8 cellular contexts compared by ENCODE assay signal in genomic region chr16:75110637-75111513, GRCh38. TPM values are rescaled to one million over a fixed set of nuclear protein-coding genes. Genes with fewer than 3 reads are reported as not detected.
DNase-seq lines count a peak whose midpoint lies in the region; ATAC-seq, FAIRE-seq and TF ChIP-seq lines count a peak whose summit lies in the region.

No MANE protein-coding gene starts in this region.

- no peaks in the 10 kb centered on the region for H4K20me1 ChIP-seq in mammary epithelial cell (ENCODE audit: insufficient read depth, low read length)

- peak; percentile 94 to 95 for TF ChIP-seq RAD21 in A549 (conservative IDR thresholded peaks at IDR 0.05 in 1 of 2, IDR thresholded peaks at IDR 0.05 in 1 of 2)

- peaks cover 40% of the 10 kb centered on the region for H3K4me1 ChIP-seq in A549
- peaks cover 42% of the 10 kb centered on the region for H3K4me1 ChIP-seq in mammary epithelial cell (ENCODE audit: insufficient read depth, low read length)

- H3K4me2 ChIP-seq in A549 (peak overlapping the region; percentile 77), mammary epithelial cell (ENCODE audit: insufficient read depth, low read depth, low read length) (peak overlapping the region; percentile 88)

- dilution Hi-C loops in mammary epithelial cell (cut with HindIII; ENCODE audit: low sequenced_read_pairs), result no loop called here

- H3K27ac ChIP-seq in A549, result peak overlapping the region; percentile 49 to 90
- peak overlapping the region; percentile 50 for H3K27ac ChIP-seq in WERI-Rb-1
- H3K27ac ChIP-seq in mammary epithelial cell (ENCODE audit: insufficient read depth, low read depth, low read length), result peak overlapping the region; percentile 57

- H3K36me3 ChIP-seq in WERI-Rb-1 (peaks cover 8% of the 10 kb centered on the region; the same call in 1 of the 2 replicates), mammary epithelial cell (ENCODE audit: insufficient read depth, low read length) (no peaks in the 10 kb centered on the region)

- in situ Hi-C loops in mammary epithelial cell (cut with MboI; ENCODE audit: low sequenced_read_pairs in 2 of 2), result loop anchor here in 1 of 2 donors (25.0 kb wide), 1 partner anchor 399 kb away; the partner anchor contains the start of gene MLKL

- H3K9ac ChIP-seq in mammary epithelial cell (ENCODE audit: insufficient read depth, low read length), result no peak overlapping the region

- peak; percentile 84 for TF ChIP-seq CTCF in A549 (IDR thresholded peaks at IDR 0.05)
- TF ChIP-seq CTCF in WERI-Rb-1 (IDR thresholded peaks at IDR 0.05; ENCODE audit: low read depth, low read length), result peak; percentile 86
- peak; percentile 85 to 94 for TF ChIP-seq CTCF in mammary epithelial cell (conservative IDR thresholded peaks at IDR 0.05 in 1 of 2, IDR thresholded peaks at IDR 0.05 in 1 of 2; ENCODE audit: extremely low read depth in 1 of 2, insufficient read depth in 1 of 2, low read depth in 1 of 2, low read length in 2 of 2)

- H3K27me3 ChIP-seq in WERI-Rb-1 (ENCODE audit: insufficient read depth, low read depth, severe bottlenecking) (no peaks in the 10 kb centered on the region), mammary epithelial cell (ENCODE audit: insufficient read depth, low read length) (no peaks in the 10 kb centered on the region)

- no peaks in the 10 kb centered on the region for H3K9me3 ChIP-seq in A549
- no peaks in the 10 kb centered on the region for H3K9me3 ChIP-seq in WERI-Rb-1 (ENCODE audit: severe bottlenecking)
- H3K9me3 ChIP-seq in mammary epithelial cell (replicated peaks; ENCODE audit: insufficient read depth, low read length), result no peaks in the 10 kb centered on the region

- intact Hi-C loops in mammary epithelial cell (cut with micrococcal nuclease), result loop anchor here (1.0 to 10.0 kb wide), 5 partner anchors 113 to 402 kb away; no protein-coding TSS in a partner anchor

- 15% methylated on average over 28 of the region's 28 CpGs for WGBS in A549 (ENCODE audit: missing lambda C conversion rate)
- 5% methylated on average over 18 of the region's 28 CpGs for WGBS in mammary epithelial cell (ENCODE audit: low coverage, missing lambda C conversion rate)

- FAIRE-seq in A549 (lab: Jason Lieb, UNC) (no peak), islet of Langerhans (lab: Jason Lieb, UNC) (peak; percentile 60)

- TF ChIP-seq EP300 in A549 (IDR thresholded peaks at IDR 0.05), result no peak

- BruUV-seq in mammary epithelial cell (replicated peaks; lab: Mats Ljungman, UMichigan), result no TSS peak

- ATAC-seq in A549 (peak; percentile 76 to 89), GM18520 (IDR thresholded peaks at IDR 0.05; ENCODE audit: unreplicated experiment) (peak; percentile 58), HG03066 (IDR thresholded peaks at IDR 0.05; ENCODE audit: low read depth, unreplicated experiment) (peak; percentile 68)

- CTCF ChIA-PET in A549 (lab: Yijun Ruan, JAX) (interaction anchor here (0.6 to 13.4 kb wide), 63 partner anchors 9 to 685 kb away, joined by 3 to 252 read pairs (median 5); partner anchors contain the start of genes FA2H, WDR59 and ZNRF1), mammary epithelial cell (lab: Charles Lee; ENCODE audit: low non-redundant PET) (interaction anchor here (0.6 to 3.5 kb wide), 6 partner anchors 11 to 298 kb away, joined by 3 to 43 read pairs (median 4); partner anchors contain the start of genes WDR59 and ZNRF1)

- no peak for TF ChIP-seq POLR2A in A549 (IDR thresholded peaks at IDR 0.05; ENCODE audit: low read length)

- peak overlapping the region; percentile 71 for H2AFZ ChIP-seq in mammary epithelial cell (ENCODE audit: low read depth, low read length)

- DNase-seq in A549 (ENCODE audit: low read depth in 1 of 2, low spot score in 1 of 2), result peak; percentile 87 to 90
- DNase-seq in NCI-H2171 (lab: John Stamatoyannopoulos, UW), result peak; percentile 82
- peak; percentile 88 for DNase-seq in WERI-Rb-1
- DNase-seq in mammary epithelial cell, result peak; percentile 80
- peak; percentile 69 to 80 for DNase-seq in stimulated activated CD4-positive, alpha-beta T cell treated with anti-CD3 and anti-CD28 coated beads, Interleukin-12 subunit alpha, Interleukin-12 subunit beta, amount 100 ng/mL, for 24 hours (ENCODE audit: low read depth in 2 of 2)

- peak overlapping the region; percentile 22; the same call in 2 of the 3 replicates for H3K4me3 ChIP-seq in A549
- H3K4me3 ChIP-seq in WERI-Rb-1 (ENCODE audit: low read depth, low read length), result peak overlapping the region; percentile 16
- H3K4me3 ChIP-seq in mammary epithelial cell (replicated peaks in 1 of 3; ENCODE audit: insufficient read depth in 1 of 3, low read depth in 2 of 3, low read length in 3 of 3), result peak overlapping the region in 2 of 3 experiments; percentile 28 to 42

- no peaks in the 10 kb centered on the region for H3K79me2 ChIP-seq in mammary epithelial cell (ENCODE audit: insufficient read depth, low read length)

- POLR2A ChIA-PET in A549 (lab: Yijun Ruan, JAX), result interaction anchor here (1.1 to 1.3 kb wide), 2 partner anchors 112 to 126 kb away, joined by 13 to 14 read pairs; partner anchors contain the start of genes WDR59 and ZNRF1

TF ChIP-seq in A549, 52 proteins besides CTCF, POLR2A, EP300 and RAD21 (continues in another document):
- TF ChIP-seq ELK1 (IDR thresholded peaks at IDR 0.05; ENCODE audit: low read depth, low read length) (no peak), ZSCAN20 (CRISPR knock-in tag; IDR thresholded peaks at IDR 0.05) (no peak), SMC3 (IDR thresholded peaks at IDR 0.05) (peak; percentile 97), USF2 (IDR thresholded peaks at IDR 0.05) (no peak), ZNF302 (CRISPR knock-in tag; IDR thresholded peaks at IDR 0.05) (no peak), ESRRA (IDR thresholded peaks at IDR 0.05; ENCODE audit: borderline replicate concordance, low read length) (no peak), ZC3H11A (IDR thresholded peaks at IDR 0.05) (no peak), HOXB5 (CRISPR knock-in tag; IDR thresholded peaks at IDR 0.05) (no peak), FOSL2 (IDR thresholded peaks at IDR 0.05) (no peak), FOSL2 (CRISPR knock-in tag; IDR thresholded peaks at IDR 0.05) (no peak), EHF (CRISPR knock-in tag; IDR thresholded peaks at IDR 0.05) (no peak), MAX (IDR thresholded peaks at IDR 0.05) (peak; percentile 94), CEBPB (IDR thresholded peaks at IDR 0.05) (no peak), TP53 (CRISPR knock-in tag; IDR thresholded peaks at IDR 0.05) (no peak), HES2 (IDR thresholded peaks at IDR 0.05) (no peak), SREBF2 (IDR thresholded peaks at IDR 0.05) (no peak), HDAC2 (IDR thresholded peaks at IDR 0.05) (no peak), MYC (IDR thresholded peaks at IDR 0.05; ENCODE audit: borderline replicate concordance, low read length) (no peak; the same call in 1 of the 2 replicates), E2F6 (IDR thresholded peaks at IDR 0.05; ENCODE audit: borderline replicate concordance, low read depth) (peak; percentile 42; the same call in 1 of the 2 replicates)

RNA-seq across cellular contexts. Expression of gene LDHD, which starts 5.7 kb away (rescaled TPM):
- polyA plus RNA-seq in A549 (2011; rRNA removed), result 0.79 and 0.90 TPM in 2 replicates
- 1.1 and 1.4 TPM in 2 replicates for polyA plus RNA-seq in A549 (2012; cell fraction: cytosol; rRNA removed)
- 3.0 and 3.8 TPM in 2 replicates for polyA plus RNA-seq in A549 (2012; cell fraction: nucleus; rRNA removed)
- polyA plus RNA-seq in A549 (2017; fragmentation: RNase III; extraction: RNeasy Plus Mini Kit Qiagen cat#74134 plus additional on column Dnase treatment), result 0.83 to 1.3 TPM (median 1.1 TPM) in 3 replicates
- polyA minus RNA-seq in A549 (2011; rRNA and poly(A)+ RNA removed), result 0.44 and 0.87 TPM in 2 replicates
- total RNA-seq in mammary epithelial cell, result 1 to 10 TPM in 1 of 2 donors, under 1 TPM in 1; 0.50 to 1.4 TPM
- polyA plus RNA-seq in mammary epithelial cell, result 0.16 TPM
- polyA minus RNA-seq in mammary epithelial cell, result not detected

RNA-seq across cellular contexts. Expression of gene ZFP1, which starts 37.4 kb away (rescaled TPM):
- polyA plus RNA-seq in A549 (2011; rRNA removed) (14.0 and 16.1 TPM in 2 replicates), A549 (2017; fragmentation: RNase III; extraction: RNeasy Plus Mini Kit Qiagen cat#74134 plus additional on column Dnase treatment) (12.1 to 14.4 TPM (median 13.3 TPM) in 3 replicates), mammary epithelial cell (6.4 TPM)
- polyA plus RNA-seq in A549 (2012; cell fraction: cytosol; rRNA removed), result 2.9 and 4.7 TPM in 2 replicates
- polyA plus RNA-seq in A549 (2012; cell fraction: nucleus; rRNA removed), result 1.4 and 2.2 TPM in 2 replicates
- polyA minus RNA-seq in A549 (2011; rRNA and poly(A)+ RNA removed), result 9.1 and 11.8 TPM in 2 replicates
- 10 to 100 TPM; 11.9 to 13.7 TPM for total RNA-seq in mammary epithelial cell
- polyA minus RNA-seq in mammary epithelial cell, result 4.1 TPM

Comparison
In these comparisons a context has a peak if more than half of its experiments do, and no peak if none do; other contexts are left out.
1. Peak in every context shown above with its lines: DNase-seq, ATAC-seq, H3K4me3 ChIP-seq and H3K27ac ChIP-seq.